In the genomic region with DNA sequence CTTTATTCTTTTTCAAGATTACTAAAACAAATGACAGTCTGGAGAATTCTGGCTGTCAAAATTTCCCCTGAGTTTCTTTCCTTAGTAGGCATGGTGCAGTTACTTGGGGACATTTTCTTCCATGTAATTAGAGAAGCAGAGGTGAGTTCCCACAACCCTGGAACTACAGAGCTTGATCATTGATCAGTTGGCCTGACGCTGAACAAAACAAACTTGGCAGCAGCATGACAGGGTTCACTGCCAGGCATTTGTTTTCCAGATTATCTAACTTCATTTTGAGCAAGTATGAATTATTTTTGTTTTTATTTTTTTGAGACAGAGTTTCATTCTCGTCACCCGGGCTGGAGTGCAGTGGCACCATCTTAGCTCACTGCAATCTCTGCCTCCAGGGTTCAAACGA, we compare ENCODE assay signal across 23 cellular contexts. TPM values are rescaled to one million over a fixed set of nuclear protein-coding genes. Genes with fewer than 3 reads are reported as not detected.
"Had no signal": no experiment of that assay in that cellular context is flagged by ENCODE, and none has a peak within 500 bp of the region (broad histone marks: within the 10 kb centered on the region; RNA-seq: fewer than 3 reads in every experiment).

No MANE protein-coding gene starts in this region.

- H3K9me3 ChIP-seq: SJSA1 had no signal

- H3K4me1 ChIP-seq: SJSA1 had no signal

- ATAC-seq: K562 had no signal

- H3K36me3 ChIP-seq: SJSA1 had no signal

- H3K27ac ChIP-seq: KMS-11, SJSA1, SK-N-MC had no signal

- DNase-seq: Kasumi-1, MM.1S, NCI-H1092 treated with DMSO at 0.1 percent for 48 hours, NCI-H1436, NCI-H187, NCI-H2029, NCI-H2081 treated with DMSO at 0.1 percent for 48 hours, NCI-H2171, NCI-H446, NCI-H510A, NCI-H524 treated with DMSO at 0.1 percent for 48 hours, NCI-H69, NCI-H774, Right ventricle myocardium superior, RPMI8226, SIG-M5 had no signal

- FAIRE-seq: K562, RCC 7860 had no signal

- H3K27me3 ChIP-seq: SJSA1 had no signal

- H3K4me3 ChIP-seq: K562, SJSA1, SK-N-MC had no signal

RNA-seq across cellular contexts. Expression of gene IYD, which starts 22.6 kb away (rescaled TPM):
- total RNA-seq: K562, M059J, Right ventricle myocardium superior, SJSA1 had no signal
- polyA plus RNA-seq: IgD-negative memory B cell, K562 had no signal
